Comparison of ENCODE assay signal across 25 cellular contexts in genomic region chr6:100339574-100340255, GRCh38.
DNase-seq lines count a peak whose midpoint lies in the region; ATAC-seq, FAIRE-seq and TF ChIP-seq lines count a peak whose summit lies in the region.
"Had no signal": no experiment of that assay in that cellular context is flagged by ENCODE, and none has a peak within 500 bp of the region (broad histone marks: within the 10 kb centered on the region; RNA-seq: fewer than 3 reads in every experiment).

No MANE protein-coding gene starts in this region.

- H3K56ac ChIP-seq in IMR-90 (ENCODE audit: extremely low read depth, insufficient read depth, low read length) (no peak overlapping the region), H1 (replicated peaks; ENCODE audit: insufficient read length, low read depth, low read length) (no peak overlapping the region)

- dilution Hi-C loops in IMR-90 (cut with HindIII; ENCODE audit: low sequenced_read_pairs, unreplicated experiment): no loop called here

- H2AK5ac ChIP-seq in IMR-90 (ENCODE audit: low read depth, low read length): no peak overlapping the region
- no peak overlapping the region for H2AK5ac ChIP-seq in H1 (ENCODE audit: low read depth, low read length)
- no peak overlapping the region for H2AK5ac ChIP-seq in mesenchymal stem cell (ENCODE audit: low read length, severe bottlenecking)

- H2AK9ac ChIP-seq in IMR-90 (replicated peaks; ENCODE audit: low read depth, low read length, poor library complexity): no peak overlapping the region

- no peaks in the 10 kb centered on the region for H3K36me3 ChIP-seq in IMR-90 (ENCODE audit: control insufficient read depth, insufficient read depth, low read length)
- no peaks in the 10 kb centered on the region for H3K36me3 ChIP-seq in RWPE2 (ENCODE audit: low read depth)
- H3K36me3 ChIP-seq in H1 (ENCODE audit: control insufficient read depth in 2 of 4, insufficient read depth in 4 of 4, low read length in 3 of 4): no peaks in the 10 kb centered on the region
- H3K36me3 ChIP-seq in mesenchymal stem cell (ENCODE audit: control insufficient read depth in 1 of 2, insufficient read depth in 2 of 2, low read depth in 1 of 2, low read length in 2 of 2): no peaks in the 10 kb centered on the region
- H3K36me3 ChIP-seq: BLaER1 treated with 17β-estradiol and CSF1 and Interleukin-3, amounts not matched to agents 10 nM and 100 nM had no signal

- H3K23me2 ChIP-seq in H1 (ENCODE audit: low read depth, low read length): no peaks in the 10 kb centered on the region; the same call in 1 of the 2 replicates

- H3K9me1 ChIP-seq in IMR-90 (ENCODE audit: insufficient read depth, low read length): peaks cover 3% of the 10 kb centered on the region; the same call in 1 of the 2 replicates

- H2BK12ac ChIP-seq in H1 (ENCODE audit: low read depth, low read length): no peak overlapping the region
- no peak overlapping the region for H2BK12ac ChIP-seq in mesenchymal stem cell (ENCODE audit: low read length in 2 of 2)

- H2BK15ac ChIP-seq in IMR-90 (ENCODE audit: low read depth, low read length) (no peak overlapping the region), H1 (ENCODE audit: low read length) (no peak overlapping the region), mesenchymal stem cell (ENCODE audit: low read depth, poor library complexity, severe bottlenecking) (peak overlapping the region; percentile 89)

- H3K79me2 ChIP-seq in H1 (ENCODE audit: control insufficient read depth in 1 of 2, insufficient read depth in 2 of 2, low read length in 2 of 2): no peaks in the 10 kb centered on the region

- H4K5ac ChIP-seq in IMR-90 (ENCODE audit: low read depth, low read length) (no peak overlapping the region), H1 (ENCODE audit: insufficient read length, low read depth, low read length) (no peak overlapping the region)

- intact Hi-C loops in IMR-90 (cut with micrococcal nuclease): loop anchor here (5.0 kb wide), 1 partner anchor 37 kb away; no protein-coding TSS in a partner anchor

- H3K18ac ChIP-seq in IMR-90 (ENCODE audit: low read depth, low read length): no peak overlapping the region
- H3K18ac ChIP-seq in H1 (ENCODE audit: extremely low read depth, low read length): no peak overlapping the region
- no peak overlapping the region for H3K18ac ChIP-seq in mesenchymal stem cell (ENCODE audit: low read depth in 1 of 2, low read length in 2 of 2)

- H3K9me3 ChIP-seq in IMR-90 (ENCODE audit: control insufficient read depth, insufficient read depth, low read length): no peaks in the 10 kb centered on the region
- H3K9me3 ChIP-seq in RWPE2 (ENCODE audit: severe bottlenecking): no peaks in the 10 kb centered on the region
- no peaks in the 10 kb centered on the region for H3K9me3 ChIP-seq in H1 (ENCODE audit: insufficient read depth in 2 of 2, low read depth in 1 of 2, low read length in 1 of 2)
- H3K9me3 ChIP-seq in mesenchymal stem cell (ENCODE audit: control insufficient read depth, low read length): no peaks in the 10 kb centered on the region

- H4K20me1 ChIP-seq in IMR-90 (ENCODE audit: insufficient read depth, low read length) (no peaks in the 10 kb centered on the region), H1 (replicated peaks in 1 of 2; ENCODE audit: control insufficient read depth in 1 of 2, insufficient read depth in 2 of 2, low read length in 2 of 2) (no peaks in the 10 kb centered on the region)
- H4K20me1 ChIP-seq: BLaER1 treated with 17β-estradiol and CSF1 and Interleukin-3, amounts not matched to agents 10 nM and 100 nM had no signal

- peak; percentile 13 for DNase-seq in IMR-90
- DNase-seq in RWPE2 (ENCODE audit: low spot score): no peak
- DNase-seq in H1 (ENCODE audit: low read depth in 1 of 2, low spot score in 2 of 2): no peak
- no peak for DNase-seq in mesenchymal stem cell
- DNase-seq in NCI-H1092 treated with DMSO at 0.1 percent for 48 hours (lab: John Stamatoyannopoulos, UW): no peak
- no peak for DNase-seq in NCI-H1930 (lab: John Stamatoyannopoulos, UW)
- DNase-seq: AML-193; CD4-positive, alpha-beta T cell; DMS53; HCEC 1CT; Karpas-422; MV-4-11; NCI-H1105 treated with DMSO at 0.1 percent for 48 hours; NCI-H2029 treated with DMSO at 0.1 percent for 48 hours; NCI-H526 treated with DMSO at 0.1 percent for 48 hours; PC-9; RPMI8226; SIG-M5; SW 1271 had no signal

- H4K8ac ChIP-seq in IMR-90 (ENCODE audit: low read depth in 2 of 2, low read length in 2 of 2) (no peak overlapping the region), H1 (ENCODE audit: extremely low read depth, insufficient read depth, low read length) (no peak overlapping the region), mesenchymal stem cell (ENCODE audit: low read length) (no peak overlapping the region)

- H2BK120ac ChIP-seq in IMR-90 (ENCODE audit: low read depth, low read length) (no peak overlapping the region), H1 (replicated peaks; ENCODE audit: low read depth, low read length) (no peak overlapping the region), mesenchymal stem cell (ENCODE audit: low read depth, low read length) (no peak overlapping the region)

- TF ChIP-seq CTCF in IMR-90 (conservative IDR thresholded peaks at IDR 0.05; ENCODE audit: low read depth, low read length): no peak
- no peak for TF ChIP-seq CTCF in RWPE2 (IDR thresholded peaks at IDR 0.05; ENCODE audit: poor library complexity, severe bottlenecking)
- no peak for TF ChIP-seq CTCF in H1 (IDR thresholded peaks at IDR 0.05; ENCODE audit: control extremely low read depth in 1 of 3, insufficient read depth in 1 of 3, low read depth in 1 of 3, low read length in 3 of 3)

- H3K14ac ChIP-seq in IMR-90 (replicated peaks; ENCODE audit: low read depth, low read length) (no peak overlapping the region), H1 (ENCODE audit: insufficient read length) (no peak overlapping the region), mesenchymal stem cell (ENCODE audit: low read length in 2 of 2) (no peak overlapping the region)

- H3K4me3 ChIP-seq in IMR-90 (ENCODE audit: insufficient read depth, low read depth, low read length): no peak overlapping the region
- H3K4me3 ChIP-seq in RWPE2 (ENCODE audit: severe bottlenecking): no peak overlapping the region
- no peak overlapping the region for H3K4me3 ChIP-seq in H1 (ENCODE audit: extremely low read depth in 1 of 4, insufficient read depth in 2 of 4, low read depth in 3 of 4, low read length in 4 of 4)
- no peak overlapping the region for H3K4me3 ChIP-seq in mesenchymal stem cell (ENCODE audit: insufficient read depth in 1 of 2, low read depth in 1 of 2, low read length in 2 of 2)
- H3K4me3 ChIP-seq: BLaER1 treated with 17β-estradiol and CSF1 and Interleukin-3, amounts not matched to agents 10 nM and 100 nM; GM23338; PC-9; SK-N-MC had no signal

- no peaks in the 10 kb centered on the region for H3K79me1 ChIP-seq in IMR-90 (ENCODE audit: low read depth in 1 of 2, low read length in 2 of 2)
- no peaks in the 10 kb centered on the region for H3K79me1 ChIP-seq in H1 (ENCODE audit: low read depth, low read length)
- H3K79me1 ChIP-seq in mesenchymal stem cell (replicated peaks; ENCODE audit: low read length, poor library complexity, severe bottlenecking): no peaks in the 10 kb centered on the region

- H3K4ac ChIP-seq in IMR-90 (ENCODE audit: low read depth, low read length) (no peak overlapping the region), H1 (replicated peaks; ENCODE audit: insufficient read length, low read depth, low read length) (no peak overlapping the region), mesenchymal stem cell (ENCODE audit: low read depth in 1 of 2, low read length in 2 of 2) (no peak overlapping the region)

- no peak overlapping the region for H4K91ac ChIP-seq in IMR-90 (ENCODE audit: insufficient read depth, low read depth, low read length)
- no peak overlapping the region for H4K91ac ChIP-seq in H1 (replicated peaks; ENCODE audit: insufficient read length, low read length)
- no peak overlapping the region for H4K91ac ChIP-seq in mesenchymal stem cell (ENCODE audit: low read length)

- H3K9ac ChIP-seq in IMR-90 (ENCODE audit: low read depth, low read length) (no peak overlapping the region), H1 (replicated peaks in 1 of 4; ENCODE audit: extremely low read depth in 1 of 4, low read depth in 3 of 4, low read length in 3 of 4) (no peak overlapping the region), mesenchymal stem cell (ENCODE audit: low read length) (no peak overlapping the region)
- H3K9ac ChIP-seq: BLaER1 treated with 17β-estradiol and CSF1 and Interleukin-3, amounts not matched to agents 10 nM and 100 nM had no signal

- no peak for TF ChIP-seq RAD21 in IMR-90 (IDR thresholded peaks at IDR 0.05; ENCODE audit: low read length)
- TF ChIP-seq RAD21 in H1 (IDR thresholded peaks at IDR 0.05 in 1 of 2, conservative IDR thresholded peaks at IDR 0.05 in 1 of 2; ENCODE audit: low read depth in 2 of 2, low read length in 2 of 2): no peak

- H3K27ac ChIP-seq in IMR-90 (ENCODE audit: insufficient read depth, low read length) (no peak overlapping the region), RWPE2 (ENCODE audit: poor library complexity, severe bottlenecking) (no peak overlapping the region), H1 (ENCODE audit: low read depth, low read length) (no peak overlapping the region), mesenchymal stem cell (ENCODE audit: low read length, poor library complexity, severe bottlenecking) (no peak overlapping the region)
- H3K27ac ChIP-seq: BLaER1 treated with 17β-estradiol and CSF1 and Interleukin-3, amounts not matched to agents 10 nM and 100 nM; PC-9 had no signal

- in situ Hi-C loops in IMR-90 (cut with MboI; ENCODE audit: low sequenced_read_pairs): no loop called here

- H2BK20ac ChIP-seq in IMR-90 (ENCODE audit: low read depth, low read length) (no peak overlapping the region), H1 (ENCODE audit: low read length) (no peak overlapping the region)

- CTCF ChIA-PET in IMR-90 (lab: Yijun Ruan, JAX): no interaction called here
- CTCF ChIA-PET in H1 (lab: Charles Lee; ENCODE audit: partially characterized antibody): no interaction called here

- H3K23ac ChIP-seq in IMR-90 (ENCODE audit: low read depth, low read length) (no peak overlapping the region), H1 (ENCODE audit: insufficient read length) (no peak overlapping the region), mesenchymal stem cell (ENCODE audit: low read length in 2 of 2) (no peak overlapping the region)

- no peak for FAIRE-seq in H1 (lab: Jason Lieb, UNC)
- FAIRE-seq: A204.1, GM18507 had no signal

- no peak for TF ChIP-seq EP300 in H1 (IDR thresholded peaks at IDR 0.05; ENCODE audit: borderline replicate concordance in 1 of 2, low read depth in 2 of 2, low read length in 2 of 2)

- ATAC-seq in IMR-90 (ENCODE audit: low read depth) (no peak), RWPE2 (ENCODE audit: low read depth) (peak; percentile 31; the same call in 1 of the 3 replicates), GM18519 (IDR thresholded peaks at IDR 0.05; ENCODE audit: low FRiP score, unreplicated experiment) (no peak)
- ATAC-seq: GM23338 had no signal

- no CpG with 5 or more reads among the region's 4 CpGs for WGBS in IMR-90 (ENCODE audit: extremely low coverage in 2 of 2, insufficient read length in 1 of 2), 2 experiments
- 90% methylated on average over 4 of the region's 4 CpGs; no CpG with 5 or more reads in 1 of the 2 experiments for WGBS in H1 (ENCODE audit: extremely low coverage in 1 of 2, insufficient coverage in 1 of 2, insufficient read length in 1 of 2, insufficient replicate concordance in 2 of 2, low coverage in 1 of 2, low lambda C conversion rate in 2 of 2, missing lambda C conversion rate in 1 of 2), 2 experiments
- 96% methylated on average over 4 of the region's 4 CpGs for WGBS in mesenchymal stem cell

- H3K4me2 ChIP-seq in IMR-90 (ENCODE audit: low read depth, low read length) (no peak overlapping the region), H1 (ENCODE audit: insufficient read depth in 1 of 2, low read depth in 2 of 2, low read length in 2 of 2) (no peak overlapping the region), mesenchymal stem cell (ENCODE audit: low read length, poor library complexity, severe bottlenecking) (no peak overlapping the region)
- H3K4me2 ChIP-seq: BLaER1 treated with 17β-estradiol and CSF1 and Interleukin-3, amounts not matched to agents 10 nM and 100 nM; GM23338; PC-9 had no signal

- no peaks in the 10 kb centered on the region for H3K27me3 ChIP-seq in IMR-90 (ENCODE audit: control insufficient read depth, insufficient read depth, low read length)
- H3K27me3 ChIP-seq in RWPE2 (ENCODE audit: insufficient read depth, poor library complexity, severe bottlenecking): no peaks in the 10 kb centered on the region
- no peaks in the 10 kb centered on the region for H3K27me3 ChIP-seq in H1 (replicated peaks in 1 of 4; ENCODE audit: control insufficient read depth in 3 of 4, extremely low read depth in 1 of 4, insufficient read depth in 3 of 4, low read length in 3 of 4)
- H3K27me3 ChIP-seq in mesenchymal stem cell (ENCODE audit: control insufficient read depth in 1 of 2, insufficient read depth in 1 of 2, low read length in 2 of 2): no peaks in the 10 kb centered on the region
- H3K27me3 ChIP-seq: BLaER1 treated with 17β-estradiol and CSF1 and Interleukin-3, amounts not matched to agents 10 nM and 100 nM had no signal

- H2AFZ ChIP-seq in IMR-90 (replicated peaks; ENCODE audit: low read length, poor library complexity) (no peak overlapping the region), H1 (ENCODE audit: low read length) (no peak overlapping the region), mesenchymal stem cell (ENCODE audit: low read depth, low read length) (no peak overlapping the region)
- H2AFZ ChIP-seq: GM23338, PC-9 had no signal

- TF ChIP-seq POLR2A in IMR-90 (IDR thresholded peaks at IDR 0.05; ENCODE audit: low read depth, low read length): no peak
- TF ChIP-seq POLR2A in H1 (IDR thresholded peaks at IDR 0.05; ENCODE audit: control extremely low read depth in 1 of 2, low read depth in 2 of 2, low read length in 2 of 2): no peak

- BruUV-seq in IMR-90 (replicated peaks; lab: Mats Ljungman, UMichigan): no TSS peak

- H3K4me1 ChIP-seq in IMR-90 (ENCODE audit: control insufficient read depth, insufficient read depth, low read length) (peaks cover 4% of the 10 kb centered on the region), RWPE2 (ENCODE audit: insufficient read depth, poor library complexity, severe bottlenecking) (peaks cover 3% of the 10 kb centered on the region), H1 (replicated peaks in 1 of 4; ENCODE audit: control insufficient read depth in 3 of 4, insufficient read depth in 4 of 4, low read length in 3 of 4) (no peaks in the 10 kb centered on the region), mesenchymal stem cell (ENCODE audit: control insufficient read depth, insufficient read depth, low read depth, low read length) (peaks cover 1% of the 10 kb centered on the region)

- POLR2A ChIA-PET in IMR-90 (lab: Charles Lee; ENCODE audit: unreplicated experiment) (no interaction called here), H1 (lab: Charles Lee; ENCODE audit: partially characterized antibody) (no interaction called here)

- no peak overlapping the region for H2BK5ac ChIP-seq in IMR-90 (ENCODE audit: low read depth, low read length, poor library complexity, severe bottlenecking)
- no peak overlapping the region for H2BK5ac ChIP-seq in H1 (ENCODE audit: low read depth, low read length)
- no peak overlapping the region for H2BK5ac ChIP-seq in mesenchymal stem cell (ENCODE audit: low read depth, low read length, poor library complexity, severe bottlenecking)
